In the genomic region with DNA sequence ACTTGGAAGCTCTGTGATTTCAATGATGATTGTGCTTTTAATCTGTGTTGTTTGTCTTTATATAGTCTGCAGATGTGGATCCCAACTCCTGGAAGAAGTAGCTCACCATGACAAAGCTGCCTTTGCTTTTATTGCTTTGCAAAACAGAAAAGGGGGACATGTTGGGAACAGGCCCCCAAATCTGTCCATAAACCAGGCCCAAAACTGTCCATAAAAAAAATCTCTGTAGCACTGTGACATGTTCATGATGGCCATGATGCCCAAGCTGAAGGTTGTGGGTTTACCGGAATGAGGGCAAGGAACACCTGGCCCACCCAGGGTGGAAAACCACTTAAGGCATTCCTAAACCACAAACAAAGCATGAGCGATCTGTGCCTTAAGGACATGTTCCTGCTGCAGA, we compare ENCODE assay signal across 7 cellular contexts. TPM values are rescaled to one million over a fixed set of nuclear protein-coding genes. Genes with fewer than 3 reads are reported as not detected.
"Had no signal": no experiment of that assay in that cellular context is flagged by ENCODE, and none has a peak within 500 bp of the region (broad histone marks: within the 10 kb centered on the region; RNA-seq: fewer than 3 reads in every experiment).

No MANE protein-coding gene starts in this region.

RNA-seq across cellular contexts. Expression of gene ADH1C, which starts 19.9 kb away (rescaled TPM):
- total RNA-seq: OCI-LY7, PC-3, SJCRH30, SJSA1, SK-MEL-5 had no signal
- polyA plus RNA-seq: SK-N-SH had no signal

RNA-seq across cellular contexts. Expression of gene ADH1B, which starts 51.3 kb away (rescaled TPM):
- total RNA-seq: OCI-LY7, PC-3, PC-9, SJCRH30, SJSA1, SK-MEL-5 had no signal
- polyA plus RNA-seq: SK-N-SH had no signal
